In genomic region chr18:28208268-28208667, GRCh38 we compare ENCODE assay signal across 28 cellular contexts.
"Had no signal": no experiment of that assay in that cellular context is flagged by ENCODE, and none has a peak within 500 bp of the region (broad histone marks: within the 10 kb centered on the region; RNA-seq: fewer than 3 reads in every experiment).

No MANE protein-coding gene starts in this region.

- H3K27ac ChIP-seq: breast epithelium, SJSA1 had no signal

- H3K9me3 ChIP-seq: breast epithelium, SJSA1 had no signal

- DNase-seq: activated CD4-positive, alpha-beta T cell treated with anti-CD3 and anti-CD28 coated beads for 4 hours; activated CD4-positive, alpha-beta T cell treated with anti-CD3 and anti-CD28 coated beads, Interleukin-2, amount 50 U/mL, for 48 hours; activated CD8-positive, alpha-beta memory T cell treated with anti-CD3 and anti-CD28 coated beads, Interleukin-2, amount 10 ng/mL, durations not matched to agents 7 days and 5 days; activated effector memory CD4-positive, alpha-beta T cell treated with Interleukin-2 at 50 U/mL for 16 hours; activated naive CD4-positive, alpha-beta T cell; activated T-cell treated with anti-CD3 and anti-CD28 coated beads, Interleukin-2, amount 50 U/mL, for 24 hours; aorta; caudate nucleus; IMR-90; KG1; MM.1S; NCI-H1092; NCI-H1417; NCI-H1930; NCI-H2171; NCI-H226; NCI-H510A; NCI-H526 treated with DMSO at 0.1 percent for 48 hours; NCI-H82; NK-92 treated with Interleukin-12 subunit alpha and Interleukin-12 subunit beta, amount 100 ng/mL, for 24 hours; PC-3; T-helper 17 cell; T-helper 9 cell had no signal

- H3K27me3 ChIP-seq: breast epithelium, SJSA1 had no signal

- H3K36me3 ChIP-seq: breast epithelium, SJSA1 had no signal

- ATAC-seq: activated CD4-positive, CD25-positive, alpha-beta regulatory T cell treated with anti-CD3 and anti-CD28 coated beads, Interleukin-2, amount 50 U/mL, for 24 hours; activated CD8-positive, alpha-beta memory T cell treated with anti-CD3 and anti-CD28 coated beads, Interleukin-2, amount 10 ng/mL, durations not matched to agents 7 days and 5 days; PC-3; T-helper 17 cell had no signal

- H3K4me3 ChIP-seq: breast epithelium, SJSA1 had no signal

- H3K4me1 ChIP-seq: breast epithelium had no signal

- FAIRE-seq: RCC 7860, TTC549 had no signal
